ENCODE assay signal across 8 cellular contexts in genomic region chr18:54261894-54262293, GRCh38. TPM values are rescaled to one million over a fixed set of nuclear protein-coding genes. Genes with fewer than 3 reads are reported as not detected.
DNase-seq lines count a peak whose midpoint lies in the region; ATAC-seq and TF ChIP-seq lines count a peak whose summit lies in the region.

No MANE protein-coding gene starts in this region.

- CTCF ChIA-PET in T-cell (lab: Charles Lee), result no interaction called here

- no peaks in the 10 kb centered on the region for H3K36me3 Mint-ChIP-seq in T-cell

- TF ChIP-seq CTCF in GM12865 (IDR thresholded peaks at IDR 0.05; ENCODE audit: insufficient read depth, low read depth, low read length, missing control alignments) (no peak), HL-60 (IDR thresholded peaks at IDR 0.05; ENCODE audit: insufficient read depth, low read length) (no peak)

- H3K27ac ChIP-seq in HL-60 (replicated peaks), result peak overlapping the region; percentile 64

- H3K27ac Mint-ChIP-seq in T-cell, result peak overlapping the region in 1 of 2 donors; percentile 34

- H3K4me3 ChIP-seq in GM12865 (ENCODE audit: low read depth, low read length) (peak overlapping the region; percentile 26), HL-60 (replicated peaks; ENCODE audit: insufficient read depth, low read length) (no peak overlapping the region)

- peaks cover 0 to 27% (median 10%) of the 10 kb centered on the region in 3 donors for H3K4me1 Mint-ChIP-seq in T-cell

- POLR2A ChIA-PET in T-cell (lab: Charles Lee), result no interaction called here

- H3K27me3 ChIP-seq in HL-60 (ENCODE audit: insufficient read depth, poor library complexity, severe bottlenecking), result no peaks in the 10 kb centered on the region

- ATAC-seq in GM21447 (IDR thresholded peaks at IDR 0.05; ENCODE audit: unreplicated experiment) (peak; percentile 66), T-cell (replicated peaks in 1 of 4) (no peak)

- no peak overlapping the region for H3K4me3 Mint-ChIP-seq in T-cell

- DNase-seq in GM12865 (ENCODE audit: low read depth), result peak; percentile 93
- peak in 1 of 2 experiments; percentile 53 for DNase-seq in HL-60 (ENCODE audit: low read depth in 1 of 2, low spot score in 1 of 2)
- peak; percentile 55 for DNase-seq in germinal center (ENCODE audit: low spot score)
- no peak for DNase-seq in NCI-H2227 (lab: John Stamatoyannopoulos, UW; ENCODE audit: unreplicated experiment)
- no peak for DNase-seq in T-cell
- no peak for DNase-seq in NCI-H2196 treated with DMSO at 0.1 percent for 48 hours (lab: John Stamatoyannopoulos, UW; ENCODE audit: unreplicated experiment)
- no peak for DNase-seq in NCI-H146 (lab: John Stamatoyannopoulos, UW)

- no peaks in the 10 kb centered on the region for H3K9me3 Mint-ChIP-seq in T-cell

- no peaks in the 10 kb centered on the region for H3K27me3 Mint-ChIP-seq in T-cell

RNA-seq across cellular contexts. Expression of gene POLI, which starts 7.4 kb away (rescaled TPM):
- total RNA-seq in T-cell, result 10 to 100 TPM; 28.5 to 44.4 (median 37.3) TPM

RNA-seq across cellular contexts. Expression of gene MBD2, which starts 37.4 kb away (rescaled TPM):
- 100 to 1,000 TPM in 2 of 5 donors, 10 to 100 TPM in 3; 83.8 to 107 (median 97.5) TPM for total RNA-seq in T-cell

Comparison
In these comparisons a context has a peak if more than half of its experiments do, and no peak if none do; other contexts are left out.
1. DNase-seq: peak in GM12865 (single experiment) and germinal center (single experiment); none in NCI-H2227 (single experiment), T-cell (0 of 34), NCI-H2196 treated with DMSO at 0.1 percent for 48 hours (single experiment) and NCI-H146 (single experiment).